Comparison of ENCODE assay signal across 30 cellular contexts in genomic region chr9:96660693-96661248, GRCh38. TPM values are rescaled to one million over a fixed set of nuclear protein-coding genes. Genes with fewer than 3 reads are reported as not detected.
A peak's percentile ranks its signal among the peaks of the same experiment; 100 is the strongest.
DNase-seq lines count a peak whose midpoint lies in the region; ATAC-seq, FAIRE-seq and TF ChIP-seq lines count a peak whose summit lies in the region.
"Had no signal": no experiment of that assay in that cellular context is flagged by ENCODE, and none has a peak within 500 bp of the region (broad histone marks: within the 10 kb centered on the region; RNA-seq: fewer than 3 reads in every experiment).

No MANE protein-coding gene starts in this region.

- H3K27ac ChIP-seq in uterus, result no peak overlapping the region
- no peak overlapping the region for H3K27ac ChIP-seq in testis
- H3K27ac ChIP-seq: BLaER1, esophagus muscularis mucosa, neural progenitor cell, pancreas, SK-N-MC, thyroid gland had no signal

- H3K4me3 Mint-ChIP-seq in memory B cell, result no peak overlapping the region
- H3K4me3 Mint-ChIP-seq: activated naive CD8-positive, alpha-beta T cell treated with anti-CD3 and anti-CD28 coated beads, Interleukin-2, amount 10 ng/mL, durations not matched to agents 7 days and 5 days; neural progenitor cell; stimulated activated naive CD8-positive, alpha-beta T cell treated with anti-CD3 and anti-CD28 coated beads, Interleukin-15, amount 100 ng/mL, for 72 hours; T-helper 17 cell had no signal

- no peak overlapping the region for H3K27ac Mint-ChIP-seq in memory B cell
- H3K27ac Mint-ChIP-seq: activated naive CD8-positive, alpha-beta T cell treated with anti-CD3 and anti-CD28 coated beads, Interleukin-2, amount 10 ng/mL, durations not matched to agents 7 days and 5 days; neural progenitor cell; stimulated activated naive CD8-positive, alpha-beta T cell treated with anti-CD3 and anti-CD28 coated beads, Interleukin-15, amount 100 ng/mL, for 72 hours; T-helper 17 cell had no signal

- WGBS in testis, 2 donors, result 91 to 99% methylated on average over 7 of the region's 7 CpGs

- H3K9me3 ChIP-seq in uterus, result no peaks in the 10 kb centered on the region
- H3K9me3 ChIP-seq in testis, result no peaks in the 10 kb centered on the region
- H3K9me3 ChIP-seq: BLaER1, esophagus muscularis mucosa, pancreas, thyroid gland had no signal

- H3K4me1 ChIP-seq in uterus (no peaks in the 10 kb centered on the region), testis (peaks cover under 1% of the 10 kb centered on the region)
- H3K4me1 ChIP-seq: neural progenitor cell, pancreas had no signal

- peaks cover 2% of the 10 kb centered on the region for H3K27me3 Mint-ChIP-seq in memory B cell

- H3K36me3 ChIP-seq in uterus (no peaks in the 10 kb centered on the region), testis (ENCODE audit: low read depth, missing control alignments) (no peaks in the 10 kb centered on the region)
- H3K36me3 ChIP-seq: BLaER1, esophagus muscularis mucosa, neural progenitor cell, pancreas, thyroid gland had no signal

- intact Hi-C loops in uterus (cut with DNase I; ENCODE audit: low total_unique reads) (loop anchor here (10.0 kb wide), 1 partner anchor 336 kb away; no protein-coding TSS in a partner anchor), testis (cut with DNase I; ENCODE audit: low total_unique reads) (loop anchor here (10.0 kb wide), 1 partner anchor 336 kb away; no protein-coding TSS in a partner anchor)

- H3K4me3 ChIP-seq in uterus (no peak overlapping the region), testis (no peak overlapping the region)
- H3K4me3 ChIP-seq: BLaER1, esophagus muscularis mucosa, neural progenitor cell, pancreas, SK-N-MC, smooth muscle cell, thyroid gland had no signal

- peak; percentile 31 for FAIRE-seq in GM18507 (lab: Jason Lieb, UNC)
- FAIRE-seq: pancreas had no signal

- ATAC-seq in HG03354 (IDR thresholded peaks at IDR 0.05; ENCODE audit: poor library complexity, severe bottlenecking, unreplicated experiment) (peak; percentile 51), memory B cell (ENCODE audit: low read depth) (peak; percentile 80), HG03521 (IDR thresholded peaks at IDR 0.05; ENCODE audit: unreplicated experiment) (no peak)
- ATAC-seq: left ventricle myocardium superior; pancreas; PC-3; stimulated activated naive CD8-positive, alpha-beta T cell treated with anti-CD3 and anti-CD28 coated beads, Interleukin-15, amount 100 ng/mL, for 72 hours; T-helper 17 cell had no signal

- no peak for TF ChIP-seq POLR2A in uterus (IDR thresholded peaks at IDR 0.05)
- TF ChIP-seq POLR2A in testis (IDR thresholded peaks at IDR 0.05), result no peak

- no peaks in the 10 kb centered on the region for H3K9me3 Mint-ChIP-seq in memory B cell
- H3K9me3 Mint-ChIP-seq: activated naive CD8-positive, alpha-beta T cell treated with anti-CD3 and anti-CD28 coated beads, Interleukin-2, amount 10 ng/mL, durations not matched to agents 7 days and 5 days; neural progenitor cell; stimulated activated naive CD8-positive, alpha-beta T cell treated with anti-CD3 and anti-CD28 coated beads, Interleukin-15, amount 100 ng/mL, for 72 hours had no signal

- no peaks in the 10 kb centered on the region for H3K36me3 Mint-ChIP-seq in memory B cell
- H3K36me3 Mint-ChIP-seq: activated naive CD8-positive, alpha-beta T cell treated with anti-CD3 and anti-CD28 coated beads, Interleukin-2, amount 10 ng/mL, durations not matched to agents 7 days and 5 days; neural progenitor cell had no signal

- H3K4me1 Mint-ChIP-seq in memory B cell, result peaks cover 10% of the 10 kb centered on the region

- DNase-seq in GM18507 (ENCODE audit: extremely low spot score, insufficient read length, low read depth) (no peak), RPMI8226 (peak; percentile 23), memory B cell (ENCODE audit: low spot score in 2 of 2) (no peak), uterus (no peak), testis (no peak)
- DNase-seq: activated CD4-positive, alpha-beta T cell treated with anti-CD3 and anti-CD28 coated beads, Interleukin-2, amount 50 U/mL, for 4 hours; activated gamma-delta T cell treated with Interleukin-2 at 50 U/mL for 16 hours; activated naive CD8-positive, alpha-beta T cell treated with anti-CD3 and anti-CD28 coated beads, Interleukin-2, amount 10 ng/mL, durations not matched to agents 7 days and 5 days; activated T-cell treated with anti-CD3 and anti-CD28 coated beads, Interleukin-2, amount 50 U/mL, for 48 hours; caudate nucleus; cortex of kidney; foreskin fibroblast; Kasumi-1; left ventricle myocardium superior; NCI-H1092; NCI-H1694; NCI-H446 treated with DMSO at 0.1 percent for 48 hours; NCI-H82; pancreas; PC-3; stimulated activated naive CD8-positive, alpha-beta T cell treated with anti-CD3 and anti-CD28 coated beads, Interleukin-15, amount 100 ng/mL, for 72 hours; T-helper 17 cell; thyroid gland had no signal

- no peak for TF ChIP-seq CTCF in uterus (IDR thresholded peaks at IDR 0.05)
- no peak for TF ChIP-seq CTCF in testis (IDR thresholded peaks at IDR 0.05)

- H3K27me3 ChIP-seq in uterus (no peaks in the 10 kb centered on the region), testis (no peaks in the 10 kb centered on the region)
- H3K27me3 ChIP-seq: BLaER1, esophagus muscularis mucosa, pancreas, thyroid gland had no signal

RNA-seq across cellular contexts. Expression of gene PRXL2C, which starts 5.7 kb away (rescaled TPM):
- 10 to 100 TPM in 3 of 4 donors, 1 to 10 TPM in 1; 8.5 to 24.7 (median 19.8) TPM for total RNA-seq in uterus
- total RNA-seq in testis, result 10 to 100 TPM; 12.8 to 17.5 TPM
- polyA plus RNA-seq in testis (ENCODE audit: insufficient read depth, low read depth, low replicate concordance), result 15.8 TPM

RNA-seq across cellular contexts. Expression of gene CDC14B, which starts 41.1 kb away (rescaled TPM):
- 10 to 100 TPM in 3 of 4 donors, 1 to 10 TPM in 1; 9.7 to 40.5 (median 20.6) TPM for total RNA-seq in uterus
- 10 to 100 TPM; 33.1 to 44.0 TPM for total RNA-seq in testis
- 33.7 TPM for polyA plus RNA-seq in testis (ENCODE audit: insufficient read depth, low read depth, low replicate concordance)
